Comparison of ENCODE assay signal across 1 cellular context in genomic region chr5:60843693-60844428, GRCh38.
TF ChIP-seq lines count a peak whose summit lies in the region.

ELOVL7 (minus strand) TSS chr5:60844269; CDS start chr5:60787397, 56,872 bp downstream.

TF ChIP-seq in K562, 482 proteins besides CTCF, POLR2A, EP300 and RAD21 (continued from another document and continues in another):
- TF ChIP-seq MGA (IDR thresholded peaks at IDR 0.05) (no peak), MAFK (IDR thresholded peaks at IDR 0.05; ENCODE audit: low read length) (no peak), ZBTB40 (IDR thresholded peaks at IDR 0.05) (peak; percentile 11; the same call in 1 of the 2 replicates), ZBTB40 (CRISPR knock-in tag; IDR thresholded peaks at IDR 0.05) (no peak), XRCC3 (IDR thresholded peaks at IDR 0.05) (no peak), CCAR2 (IDR thresholded peaks at IDR 0.05; ENCODE audit: low read depth, low read length) (no peak), MLX (CRISPR knock-in tag; conservative IDR thresholded peaks at IDR 0.05) (no peak), PYGO2 (tag; IDR thresholded peaks at IDR 0.05) (no peak), RFX7 (CRISPR knock-in tag; IDR thresholded peaks at IDR 0.05) (no peak), POLR3A (IDR thresholded peaks at IDR 0.05; ENCODE audit: borderline replicate concordance, extremely low read depth, insufficient read depth, insufficient read length) (no peak), HDAC8 (tag; IDR thresholded peaks at IDR 0.05) (no peak), AFF1 (IDR thresholded peaks at IDR 0.05; ENCODE audit: low read depth in 1 of 2, partially characterized antibody in 2 of 2) (no peak), ARID1B (IDR thresholded peaks at IDR 0.05) (no peak), ZBTB1 (CRISPR knock-in tag; IDR thresholded peaks at IDR 0.05; ENCODE audit: borderline replicate concordance, low read depth) (0 out of 2 replicates have a peak, but pooled peaks have one; percentile 75), MNT (conservative IDR thresholded peaks at IDR 0.05) (0 out of 4 replicates have a peak, but pooled peaks of 1 of the 2 experiments have one; percentile 32), IRF2 (CRISPR knock-in tag; IDR thresholded peaks at IDR 0.05) (no peak), ZNF436 (CRISPR knock-in tag; IDR thresholded peaks at IDR 0.05) (no peak), CREB3L1 (IDR thresholded peaks at IDR 0.05; ENCODE audit: borderline replicate concordance, low read depth) (no peak)
